Comparison of ENCODE assay signal across 1 cellular context in genomic region chr20:33131949-33132822, GRCh38.
TF ChIP-seq lines count a peak whose summit lies in the region.

No MANE protein-coding gene starts in this region.

TF ChIP-seq in HepG2, 621 proteins besides CTCF, POLR2A, EP300 and RAD21 (continued from another document):
- TF ChIP-seq ZNF687 (CRISPR knock-in tag; IDR thresholded peaks at IDR 0.05) (peak; percentile 19; the same call in 1 of the 2 replicates), ZNF768 (CRISPR knock-in tag; IDR thresholded peaks at IDR 0.05) (peak; percentile 94), TBP (CRISPR knock-in tag; IDR thresholded peaks at IDR 0.05) (no peak), NFE2L2 (IDR thresholded peaks at IDR 0.05; ENCODE audit: low read length) (peak; percentile 62), ZFP36L1 (CRISPR knock-in tag; IDR thresholded peaks at IDR 0.05) (no peak)
